12 cellular contexts compared by ENCODE assay signal in the genomic region with DNA sequence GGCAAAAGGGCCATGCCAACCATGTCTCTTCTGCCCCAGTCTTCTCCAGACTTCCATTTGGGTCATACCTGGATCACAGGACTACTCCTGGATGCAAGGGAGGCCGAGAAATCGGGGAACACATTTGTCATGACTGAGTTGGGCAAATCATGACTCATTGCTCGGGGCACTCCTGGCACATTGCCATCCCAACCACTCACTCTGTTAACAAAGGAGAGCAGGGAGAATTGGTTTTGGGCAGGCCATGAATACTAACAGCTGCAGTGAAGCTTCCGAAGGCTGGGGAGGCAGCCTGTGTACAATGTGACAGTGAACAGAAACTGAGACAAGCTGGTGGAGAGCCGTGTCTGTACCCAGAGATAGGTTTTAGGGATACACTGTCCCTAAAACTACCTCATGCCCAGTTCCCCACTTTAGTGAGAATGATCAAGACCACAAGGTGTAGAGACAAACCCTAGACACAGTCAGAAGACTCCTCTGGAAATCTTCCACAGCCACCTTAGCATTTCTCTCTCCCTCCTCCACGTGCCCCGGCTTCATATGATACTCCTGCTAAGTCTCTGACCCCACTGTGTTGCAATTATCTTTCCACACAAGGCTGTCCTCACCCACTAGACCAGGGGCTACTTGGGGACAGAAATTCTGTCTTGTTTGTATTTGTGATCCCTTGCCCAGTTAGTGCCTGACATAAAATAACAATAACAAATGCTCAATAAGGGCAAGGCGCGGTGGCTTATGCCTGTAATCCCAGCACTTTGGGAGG. TPM values are rescaled to one million over a fixed set of nuclear protein-coding genes. Genes with fewer than 3 reads are reported as not detected.
A peak's percentile ranks its signal among the peaks of the same experiment; 100 is the strongest.
DNase-seq lines count a peak whose midpoint lies in the region; ATAC-seq, FAIRE-seq and TF ChIP-seq lines count a peak whose summit lies in the region.
"Had no signal": no experiment of that assay in that cellular context is flagged by ENCODE, and none has a peak within 500 bp of the region (broad histone marks: within the 10 kb centered on the region; RNA-seq: fewer than 3 reads in every experiment).

No MANE protein-coding gene starts in this region.

- CTCF ChIA-PET in A549 (lab: Yijun Ruan, JAX) (interaction anchor here (0.7 to 1.6 kb wide), 3 partner anchors 9 to 416 kb away, joined by 3 to 5 read pairs (median 3); no protein-coding TSS in a partner anchor), RWPE1 (lab: Yijun Ruan, JAX) (interaction anchor here (0.6 kb wide), 1 partner anchor 43 kb away, joined by 3 read pairs; no protein-coding TSS in a partner anchor)

- H3K27ac Mint-ChIP-seq in chondrocyte (ENCODE audit: unreplicated experiment) = no peak overlapping the region
- H3K27ac Mint-ChIP-seq: naive thymus-derived CD4-positive, alpha-beta T cell had no signal

- H3K4me1 ChIP-seq in A549 = peaks cover 12% of the 10 kb centered on the region; the same call in 2 of the 3 replicates

- H3K36me3 Mint-ChIP-seq in chondrocyte (ENCODE audit: low read depth) = no peaks in the 10 kb centered on the region
- H3K36me3 Mint-ChIP-seq: CD4-positive, CD25-positive, alpha-beta regulatory T cell; naive thymus-derived CD4-positive, alpha-beta T cell had no signal

- no peak for TF ChIP-seq POLR2A in A549 (IDR thresholded peaks at IDR 0.05; ENCODE audit: low read length)

- H3K9me3 ChIP-seq in A549 = no peaks in the 10 kb centered on the region

- peaks cover 8% of the 10 kb centered on the region for H3K4me1 Mint-ChIP-seq in chondrocyte (ENCODE audit: low read depth)
- H3K4me1 Mint-ChIP-seq: CD4-positive, CD25-positive, alpha-beta regulatory T cell; naive thymus-derived CD4-positive, alpha-beta T cell had no signal

- WGBS in A549 (ENCODE audit: missing lambda C conversion rate) = 69% methylated on average over 6 of the region's 9 CpGs

- no peak for TF ChIP-seq EP300 in A549 (IDR thresholded peaks at IDR 0.05)

- no peak overlapping the region for H3K4me3 Mint-ChIP-seq in chondrocyte (ENCODE audit: unreplicated experiment)
- H3K4me3 Mint-ChIP-seq: CD4-positive, CD25-positive, alpha-beta regulatory T cell; naive thymus-derived CD4-positive, alpha-beta T cell had no signal

- FAIRE-seq in A549 (lab: Jason Lieb, UNC) = no peak

- peak; percentile 37 to 49; a peak in 5 of 6 replicates for ATAC-seq in A549
- ATAC-seq in GM21528 (IDR thresholded peaks at IDR 0.05; ENCODE audit: low FRiP score, unreplicated experiment) = no peak
- ATAC-seq in GM19455 (IDR thresholded peaks at IDR 0.05; ENCODE audit: unreplicated experiment) = no peak
- ATAC-seq: naive thymus-derived CD4-positive, alpha-beta T cell had no signal

- H3K27ac ChIP-seq in A549 = peak overlapping the region in 1 of 2 experiments; percentile 45; a peak in 2 of 6 replicates
- H3K27ac ChIP-seq in RWPE1 = peak overlapping the region; percentile 54
- H3K27ac ChIP-seq: SK-N-MC had no signal

- 0 out of 3 replicates have a peak overlapping the region, but pooled peaks have one; percentile 1 for H3K4me2 ChIP-seq in A549

- TF ChIP-seq CTCF in A549 (IDR thresholded peaks at IDR 0.05) (no peak), RWPE1 (conservative IDR thresholded peaks at IDR 0.05; ENCODE audit: low read depth) (no peak), fibroblast of villous mesenchyme (IDR thresholded peaks at IDR 0.05; ENCODE audit: insufficient read depth, low read depth, low read length) (no peak), chondrocyte (IDR thresholded peaks at IDR 0.05) (no peak)

- no peaks in the 10 kb centered on the region for H3K27me3 Mint-ChIP-seq in chondrocyte (ENCODE audit: low read depth)
- H3K27me3 Mint-ChIP-seq: CD4-positive, CD25-positive, alpha-beta regulatory T cell had no signal

- no peaks in the 10 kb centered on the region for H3K9me3 Mint-ChIP-seq in chondrocyte (ENCODE audit: low read depth)
- H3K9me3 Mint-ChIP-seq: CD4-positive, CD25-positive, alpha-beta regulatory T cell had no signal

- no peak overlapping the region for H3K4me3 ChIP-seq in A549
- H3K4me3 ChIP-seq in fibroblast of villous mesenchyme (ENCODE audit: low read depth, low read length) = no peak overlapping the region
- H3K4me3 ChIP-seq: SK-N-MC had no signal

- no peak for TF ChIP-seq RAD21 in A549 (conservative IDR thresholded peaks at IDR 0.05 in 1 of 2, IDR thresholded peaks at IDR 0.05 in 1 of 2)

- POLR2A ChIA-PET in A549 (lab: Yijun Ruan, JAX) = no interaction called here
- POLR2A ChIA-PET in RWPE1 (lab: Yijun Ruan, JAX; ENCODE audit: low non-redundant PET) = no interaction called here

- peak in 1 of 2 experiments; percentile 25 for DNase-seq in A549 (ENCODE audit: low read depth in 1 of 2, low spot score in 1 of 2)
- peak; percentile 72 for DNase-seq in HS-27A (ENCODE audit: low read depth)
- DNase-seq in RWPE1 (ENCODE audit: low spot score) = peak; percentile 88
- DNase-seq in fibroblast of villous mesenchyme (ENCODE audit: low read depth) = peak; percentile 42
- no peak for DNase-seq in chondrocyte (ENCODE audit: low spot score)
- DNase-seq in NCI-H1694 (lab: John Stamatoyannopoulos, UW) = no peak
- DNase-seq: CD4-positive, CD25-positive, alpha-beta regulatory T cell; cerebellar nuclear complex; naive thymus-derived CD4-positive, alpha-beta T cell had no signal

TF ChIP-seq in A549, 52 proteins besides CTCF, POLR2A, EP300 and RAD21:
- TF ChIP-seq ZFP36 (IDR thresholded peaks at IDR 0.05; ENCODE audit: borderline replicate concordance, partially characterized antibody) = no peak
- no peak for TF ChIP-seq FOSL2 (IDR thresholded peaks at IDR 0.05)
- peak; percentile 56 for TF ChIP-seq FOSL2 (CRISPR knock-in tag; IDR thresholded peaks at IDR 0.05)
TF ChIP-seq in A549: peak in this region for 1.

RNA-seq across cellular contexts. Expression of a gene that starts 10.5 kb away (rescaled TPM):
- polyA plus RNA-seq in A549 (2011; rRNA removed) (37.5 and 42.2 TPM in 2 replicates), A549 (2017; fragmentation: RNase III; extraction: RNeasy Plus Mini Kit Qiagen cat#74134 plus additional on column Dnase treatment) (35.0 to 50.2 TPM (median 42.6 TPM) in 3 replicates)
- 13.8 and 13.9 TPM in 2 replicates for polyA plus RNA-seq in A549 (2012; cell fraction: cytosol; rRNA removed)
- polyA plus RNA-seq in A549 (2012; cell fraction: nucleus; rRNA removed) = 26.0 and 45.2 TPM in 2 replicates
- polyA minus RNA-seq in A549 (2011; rRNA and poly(A)+ RNA removed) = 12.2 and 13.2 TPM in 2 replicates
- total RNA-seq in fibroblast of villous mesenchyme (13.9 and 19.9 TPM in 2 replicates), chondrocyte (6.7 to 9.6 TPM (median 7.4 TPM) in 3 replicates)
- polyA plus RNA-seq: naive thymus-derived CD4-positive, alpha-beta T cell had no signal

RNA-seq across cellular contexts. Expression of a gene that starts 41.7 kb away (rescaled TPM):
- polyA plus RNA-seq in A549 (2011; rRNA removed) (1.4 and 2.1 TPM in 2 replicates), A549 (2017; fragmentation: RNase III; extraction: RNeasy Plus Mini Kit Qiagen cat#74134 plus additional on column Dnase treatment) (0.39 to 1.6 TPM (median 1.3 TPM) in 3 replicates)
- 0.49 and 0.76 TPM in 2 replicates for polyA plus RNA-seq in A549 (2012; cell fraction: cytosol; rRNA removed)
- 2.0 and 2.5 TPM in 2 replicates for polyA plus RNA-seq in A549 (2012; cell fraction: nucleus; rRNA removed)
- polyA minus RNA-seq in A549 (2011; rRNA and poly(A)+ RNA removed) = 2.9 and 3.1 TPM in 2 replicates
- total RNA-seq in fibroblast of villous mesenchyme (0.86 and 10.0 TPM in 2 replicates), chondrocyte (15.1 to 40.9 TPM (median 17.9 TPM) in 3 replicates)

Comparison
In these comparisons a context has a peak if more than half of its experiments do, and no peak if none do; other contexts are left out.
1. ATAC-seq: peak in A549 (2 of 2); none in GM21528 (single experiment) and GM19455 (single experiment).
2. DNase-seq: peak in HS-27A (single experiment), RWPE1 (single experiment) and fibroblast of villous mesenchyme (single experiment); none in chondrocyte (single experiment) and NCI-H1694 (single experiment).